1 cellular context compared by ENCODE assay signal in genomic region chr4:12933760-12934221, GRCh38.
TF ChIP-seq lines count a peak whose summit lies in the region.

No MANE protein-coding gene starts in this region.

TF ChIP-seq in HepG2, 621 proteins besides CTCF, POLR2A, EP300 and RAD21 (continued from another document and continues in another):
- peak; percentile 57; the same call in 1 of the 2 replicates for TF ChIP-seq ZSCAN5A (CRISPR knock-in tag; IDR thresholded peaks at IDR 0.05; ENCODE audit: borderline replicate concordance)
- TF ChIP-seq JARID2 (CRISPR knock-in tag; IDR thresholded peaks at IDR 0.05; ENCODE audit: insufficient replicate concordance), result no peak
- no peak for TF ChIP-seq ZBTB40 (IDR thresholded peaks at IDR 0.05)
- TF ChIP-seq ZBTB40 (CRISPR knock-in tag; IDR thresholded peaks at IDR 0.05), result peak; percentile 83; the same call in 1 of the 2 replicates
- TF ChIP-seq ATF1 (CRISPR knock-in tag; IDR thresholded peaks at IDR 0.05), result no peak
- TF ChIP-seq ETV5 (CRISPR knock-in tag; IDR thresholded peaks at IDR 0.05; ENCODE audit: borderline replicate concordance), result peak; percentile 35; the same call in 1 of the 2 replicates
- peak; percentile 56 for TF ChIP-seq RFX1 (IDR thresholded peaks at IDR 0.05)
- TF ChIP-seq FOXA3 (CRISPR knock-in tag; IDR thresholded peaks at IDR 0.05), result peak; percentile 82
- peak; percentile 99 for TF ChIP-seq HNF4A (CRISPR knock-in tag; IDR thresholded peaks at IDR 0.05)
- TF ChIP-seq GATAD2A (CRISPR knock-in tag; IDR thresholded peaks at IDR 0.05), result peak; percentile 96
- TF ChIP-seq ZNF740 (CRISPR knock-in tag; IDR thresholded peaks at IDR 0.05), result no peak
- TF ChIP-seq ZMYM3 (CRISPR knock-in tag; IDR thresholded peaks at IDR 0.05), result peak; percentile 32; the same call in 1 of the 2 replicates
- peak; percentile 28; the same call in 1 of the 2 replicates for TF ChIP-seq ZNF292 (CRISPR knock-in tag; IDR thresholded peaks at IDR 0.05; ENCODE audit: borderline replicate concordance, low read depth)
- peak; percentile 93 for TF ChIP-seq ZMYM4 (CRISPR knock-in tag; IDR thresholded peaks at IDR 0.05)
- TF ChIP-seq ZNF777 (CRISPR knock-in tag; IDR thresholded peaks at IDR 0.05), result no peak
- TF ChIP-seq MAFF (IDR thresholded peaks at IDR 0.05; ENCODE audit: low read depth, low read length), result peak; percentile 46
- TF ChIP-seq ZNF598 (CRISPR knock-in tag; IDR thresholded peaks at IDR 0.05; ENCODE audit: borderline replicate concordance), result no peak
- peak; percentile 11; the same call in 1 of the 2 replicates for TF ChIP-seq ZBED4 (CRISPR knock-in tag; IDR thresholded peaks at IDR 0.05; ENCODE audit: borderline replicate concordance)
- no peak for TF ChIP-seq HES4 (CRISPR knock-in tag; IDR thresholded peaks at IDR 0.05; ENCODE audit: borderline replicate concordance)
- peak; percentile 79; the same call in 1 of the 2 replicates for TF ChIP-seq HOMEZ (CRISPR knock-in tag; IDR thresholded peaks at IDR 0.05; ENCODE audit: low read depth)
- TF ChIP-seq ZNF503 (CRISPR knock-in tag; IDR thresholded peaks at IDR 0.05), result peak; percentile 54; the same call in 1 of the 2 replicates
- peak; percentile 84; the same call in 1 of the 2 replicates for TF ChIP-seq FOXK1 (CRISPR knock-in tag; IDR thresholded peaks at IDR 0.05; ENCODE audit: borderline replicate concordance, low read depth)
- no peak for TF ChIP-seq KLF9 (CRISPR knock-in tag; IDR thresholded peaks at IDR 0.05; ENCODE audit: low read depth)
- no peak for TF ChIP-seq ZNF761 (CRISPR knock-in tag; conservative IDR thresholded peaks at IDR 0.05)
- no peak for TF ChIP-seq BRD4 (CRISPR knock-in tag; IDR thresholded peaks at IDR 0.05)
- TF ChIP-seq ARID4A (CRISPR knock-in tag; IDR thresholded peaks at IDR 0.05; ENCODE audit: borderline replicate concordance), result peak; percentile 34; the same call in 1 of the 2 replicates
- TF ChIP-seq ZNF562 (CRISPR knock-in tag; IDR thresholded peaks at IDR 0.05; ENCODE audit: borderline replicate concordance), result no peak
- peak; percentile 82 for TF ChIP-seq CREM (IDR thresholded peaks at IDR 0.05)
- no peak for TF ChIP-seq CREM (CRISPR knock-in tag; IDR thresholded peaks at IDR 0.05)
- TF ChIP-seq ZNF331 (CRISPR knock-in tag; IDR thresholded peaks at IDR 0.05), result peak; percentile 90
- TF ChIP-seq MED13 (CRISPR knock-in tag; IDR thresholded peaks at IDR 0.05), result 0 out of 2 replicates have a peak, but pooled peaks have one; percentile 51
- TF ChIP-seq MNT (IDR thresholded peaks at IDR 0.05), result no peak
